In the genomic region with DNA sequence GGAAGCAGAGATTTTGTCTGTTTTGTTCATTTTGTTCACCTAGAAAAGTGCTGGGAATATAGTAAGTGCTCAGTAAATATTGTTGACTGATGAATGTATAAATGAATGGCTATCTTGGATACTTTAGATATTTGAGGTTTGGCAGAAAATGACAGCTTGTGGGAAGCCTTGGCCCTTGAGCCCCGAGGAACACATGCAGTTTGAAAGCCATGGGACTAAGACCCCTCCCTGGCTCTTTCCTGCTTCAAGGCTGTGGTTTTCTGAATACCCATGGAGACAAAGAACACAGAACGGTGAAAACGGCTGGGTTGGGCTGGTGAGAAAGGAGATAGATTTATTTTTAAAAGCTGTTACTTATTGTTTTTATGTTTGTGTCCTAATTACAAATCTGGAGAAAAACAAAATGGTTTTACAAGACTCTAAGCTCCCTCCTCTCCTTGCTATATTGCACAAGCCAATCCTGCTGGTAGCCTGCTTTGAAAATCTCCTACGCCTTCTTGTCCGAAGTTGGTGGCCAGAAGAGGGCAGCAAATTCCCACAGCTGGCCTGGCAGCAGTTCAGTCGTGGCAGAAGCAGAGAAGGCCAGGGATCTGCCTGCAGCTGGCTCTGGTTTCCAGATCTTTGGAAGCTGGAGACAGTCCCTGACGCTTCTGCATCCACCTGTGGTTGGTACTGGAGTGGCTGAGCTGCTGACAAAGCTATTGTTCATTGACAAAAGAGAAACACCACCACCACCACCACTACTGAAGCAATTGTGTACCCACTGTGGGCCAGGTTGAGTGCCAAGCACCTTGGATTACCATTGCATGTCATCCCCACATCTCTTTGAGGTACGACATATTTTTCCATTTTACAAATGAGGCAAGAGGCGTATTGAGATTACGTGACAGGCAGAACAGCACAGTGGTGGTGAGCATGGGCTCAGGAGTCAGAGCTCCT, we compare ENCODE assay signal across 8 cellular contexts. TPM values are rescaled to one million over a fixed set of nuclear protein-coding genes. Genes with fewer than 3 reads are reported as not detected.
DNase-seq lines count a peak whose midpoint lies in the region; ATAC-seq and TF ChIP-seq lines count a peak whose summit lies in the region.

No MANE protein-coding gene starts in this region.

- TF ChIP-seq CTCF in mucosa of descending colon (IDR thresholded peaks at IDR 0.05), result peak; percentile 60

- DNase-seq in CD1c-positive myeloid dendritic cell (ENCODE audit: extremely low spot score) (peak; percentile 73), HK-2 (ENCODE audit: unreplicated experiment) (peak; percentile 68), NCI-H748 (lab: John Stamatoyannopoulos, UW; ENCODE audit: unreplicated experiment) (peak; percentile 74), mucosa of descending colon (peak in 2 of 3 donors; percentile 83 to 90), cerebellar nuclear complex (lab: John Stamatoyannopoulos, UW) (no peak)
- DNase-seq in activated CD8-positive, alpha-beta memory T cell treated with anti-CD3 and anti-CD28 coated beads for 24 hours, result peak; percentile 76
- DNase-seq in stimulated activated naive CD4-positive, alpha-beta T cell (lab: John Stamatoyannopoulos, UW), result peak; percentile 4 to 38 (median 20)

- H3K27ac ChIP-seq in esophagus (ENCODE audit: low read depth in 2 of 2, low read length in 1 of 2), result peak overlapping the region; percentile 16 to 68

- H3K4me1 ChIP-seq in esophagus (ENCODE audit: control insufficient read depth in 2 of 2, insufficient read depth in 2 of 2, low read length in 1 of 2), result peaks cover 3% of the 10 kb centered on the region in 2 donors
- no peaks in the 10 kb centered on the region for H3K4me1 ChIP-seq in mucosa of descending colon (ENCODE audit: low read depth)

- no peaks in the 10 kb centered on the region for H3K36me3 ChIP-seq in esophagus (ENCODE audit: control insufficient read depth in 2 of 2, insufficient read depth in 2 of 2, low read length in 1 of 2)
- no peaks in the 10 kb centered on the region for H3K36me3 ChIP-seq in mucosa of descending colon (ENCODE audit: low read depth)

- peak; percentile 90 for ATAC-seq in mucosa of descending colon

- no peaks in the 10 kb centered on the region for H3K27me3 ChIP-seq in esophagus (ENCODE audit: control insufficient read depth in 1 of 2, insufficient read depth in 2 of 2, low read length in 2 of 2)

- WGBS in esophagus, 2 donors, result 33 to 36% methylated on average over 10 of the region's 10 CpGs

- H3K4me3 ChIP-seq in esophagus (ENCODE audit: low read depth in 1 of 2, low read length in 2 of 2) (no peak overlapping the region), mucosa of descending colon (no peak overlapping the region)

- intact Hi-C loops in mucosa of descending colon (cut with DNase I, micrococcal nuclease), result loop anchor here (10.0 kb wide), 1 partner anchor 132 kb away; no protein-coding TSS in a partner anchor

- H3K9me3 ChIP-seq in esophagus (ENCODE audit: control insufficient read depth in 2 of 2, insufficient read depth in 1 of 2, low read depth in 1 of 2, low read length in 1 of 2), result no peaks in the 10 kb centered on the region
- no peaks in the 10 kb centered on the region for H3K9me3 ChIP-seq in mucosa of descending colon

RNA-seq across cellular contexts. Expression of a gene that starts 5.2 kb away (rescaled TPM):
- not detected for polyA plus RNA-seq in esophagus
- not detected for total RNA-seq in mucosa of descending colon

RNA-seq across cellular contexts. Expression of a gene that starts 13.0 kb away (rescaled TPM):
- polyA plus RNA-seq in esophagus, result under 1 TPM in 1 of 2 donors, not detected in 1; 0.02 TPM
- total RNA-seq in mucosa of descending colon, result not detected

RNA-seq across cellular contexts. Expression of a gene that starts 33.6 kb away (rescaled TPM):
- polyA plus RNA-seq in esophagus, result not detected
- total RNA-seq in mucosa of descending colon, result not detected

RNA-seq across cellular contexts. Expression of a gene that starts 51.3 kb away (rescaled TPM):
- not detected for polyA plus RNA-seq in esophagus
- not detected for total RNA-seq in mucosa of descending colon

Comparison
In these comparisons a context has a peak if more than half of its experiments do, and no peak if none do; other contexts are left out.
1. DNase-seq: peak in CD1c-positive myeloid dendritic cell (single experiment), HK-2 (single experiment), NCI-H748 (single experiment), activated CD8-positive, alpha-beta memory T cell treated with anti-CD3 and anti-CD28 coated beads for 24 hours (single experiment), mucosa of descending colon (2 of 3) and stimulated activated naive CD4-positive, alpha-beta T cell (6 of 6); none in cerebellar nuclear complex (0 of 2).